Comparison of ENCODE assay signal across 1 cellular context in the genomic region with DNA sequence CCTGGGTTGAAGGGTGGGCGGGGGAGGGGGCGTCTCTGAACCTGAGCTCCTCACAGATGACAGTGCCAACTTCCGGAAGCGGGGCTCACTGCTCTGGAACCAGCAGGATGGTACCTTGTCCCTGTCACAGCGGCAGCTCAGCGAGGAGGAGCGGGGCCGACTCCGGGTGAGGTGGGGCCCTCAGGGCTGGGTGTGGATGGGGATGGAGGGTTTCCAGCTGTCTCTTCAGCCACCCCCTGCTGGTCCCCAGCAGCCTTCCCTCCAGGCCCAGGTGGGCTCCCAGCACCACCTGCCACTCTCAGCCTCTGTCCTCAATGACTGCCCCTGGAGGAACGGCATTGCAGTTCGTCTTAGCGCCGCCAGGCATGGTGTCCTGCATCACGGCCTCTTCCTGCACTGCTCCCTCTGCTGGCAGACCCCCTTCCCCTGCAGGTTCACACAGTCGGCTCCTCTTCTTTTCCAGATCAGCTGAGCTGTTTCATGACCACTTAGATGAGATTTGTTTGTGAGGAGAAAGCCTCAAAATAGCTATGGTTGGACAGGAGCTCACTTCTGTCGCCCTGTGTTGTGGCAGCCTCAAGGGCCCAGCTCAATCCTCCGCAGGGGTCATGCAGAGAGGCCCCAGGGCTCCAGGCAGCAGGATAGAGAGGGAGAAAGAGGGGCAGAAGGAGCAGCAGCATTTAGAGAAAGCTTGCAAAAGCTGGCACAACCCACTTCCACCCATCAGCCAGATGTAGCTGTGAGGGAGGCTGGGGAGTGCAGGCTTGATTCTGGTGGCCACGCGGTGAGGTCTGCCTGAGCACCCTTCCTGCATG.
TF ChIP-seq lines count a peak whose summit lies in the region.

No MANE protein-coding gene starts in this region.

TF ChIP-seq in WTC11, 78 proteins besides CTCF, POLR2A, EP300 and RAD21:
- TF ChIP-seq, protein P1, sequence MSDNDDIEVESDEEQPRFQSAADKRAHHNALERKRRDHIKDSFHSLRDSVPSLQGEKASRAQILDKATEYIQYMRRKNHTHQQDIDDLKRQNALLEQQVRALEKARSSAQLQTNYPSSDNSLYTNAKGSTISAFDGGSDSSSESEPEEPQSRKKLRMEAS (CRISPR knock-in tag; IDR thresholded peaks at IDR 0.05) = no peak
- TF ChIP-seq MXD4 (CRISPR knock-in tag; IDR thresholded peaks at IDR 0.05; ENCODE audit: borderline replicate concordance) = no peak
- peak; percentile 23; the same call in 1 of the 2 replicates for TF ChIP-seq GABPB1 (CRISPR knock-in tag; IDR thresholded peaks at IDR 0.05)
- TF ChIP-seq, protein P2, sequence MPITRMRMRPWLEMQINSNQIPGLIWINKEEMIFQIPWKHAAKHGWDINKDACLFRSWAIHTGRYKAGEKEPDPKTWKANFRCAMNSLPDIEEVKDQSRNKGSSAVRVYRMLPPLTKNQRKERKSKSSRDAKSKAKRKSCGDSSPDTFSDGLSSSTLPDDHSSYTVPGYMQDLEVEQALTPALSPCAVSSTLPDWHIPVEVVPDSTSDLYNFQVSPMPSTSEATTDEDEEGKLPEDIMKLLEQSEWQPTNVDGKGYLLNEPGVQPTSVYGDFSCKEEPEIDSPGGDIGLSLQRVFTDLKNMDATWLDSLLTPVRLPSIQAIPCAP (CRISPR knock-in tag; IDR thresholded peaks at IDR 0.05) = no peak
- TF ChIP-seq, protein P3, sequence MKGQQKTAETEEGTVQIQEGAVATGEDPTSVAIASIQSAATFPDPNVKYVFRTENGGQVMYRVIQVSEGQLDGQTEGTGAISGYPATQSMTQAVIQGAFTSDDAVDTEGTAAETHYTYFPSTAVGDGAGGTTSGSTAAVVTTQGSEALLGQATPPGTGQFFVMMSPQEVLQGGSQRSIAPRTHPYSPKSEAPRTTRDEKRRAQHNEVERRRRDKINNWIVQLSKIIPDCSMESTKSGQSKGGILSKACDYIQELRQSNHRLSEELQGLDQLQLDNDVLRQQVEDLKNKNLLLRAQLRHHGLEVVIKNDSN (CRISPR knock-in tag; IDR thresholded peaks at IDR 0.05) = no peak
- TF ChIP-seq, protein P4, sequence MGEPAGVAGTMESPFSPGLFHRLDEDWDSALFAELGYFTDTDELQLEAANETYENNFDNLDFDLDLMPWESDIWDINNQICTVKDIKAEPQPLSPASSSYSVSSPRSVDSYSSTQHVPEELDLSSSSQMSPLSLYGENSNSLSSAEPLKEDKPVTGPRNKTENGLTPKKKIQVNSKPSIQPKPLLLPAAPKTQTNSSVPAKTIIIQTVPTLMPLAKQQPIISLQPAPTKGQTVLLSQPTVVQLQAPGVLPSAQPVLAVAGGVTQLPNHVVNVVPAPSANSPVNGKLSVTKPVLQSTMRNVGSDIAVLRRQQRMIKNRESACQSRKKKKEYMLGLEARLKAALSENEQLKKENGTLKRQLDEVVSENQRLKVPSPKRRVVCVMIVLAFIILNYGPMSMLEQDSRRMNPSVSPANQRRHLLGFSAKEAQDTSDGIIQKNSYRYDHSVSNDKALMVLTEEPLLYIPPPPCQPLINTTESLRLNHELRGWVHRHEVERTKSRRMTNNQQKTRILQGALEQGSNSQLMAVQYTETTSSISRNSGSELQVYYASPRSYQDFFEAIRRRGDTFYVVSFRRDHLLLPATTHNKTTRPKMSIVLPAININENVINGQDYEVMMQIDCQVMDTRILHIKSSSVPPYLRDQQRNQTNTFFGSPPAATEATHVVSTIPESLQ (CRISPR knock-in tag; IDR thresholded peaks at IDR 0.05) = no peak
- TF ChIP-seq MYBL2 (CRISPR knock-in tag; IDR thresholded peaks at IDR 0.05) = no peak
- no peak for TF ChIP-seq SMAD4 (CRISPR knock-in tag; IDR thresholded peaks at IDR 0.05)
- no peak for TF ChIP-seq TEAD4 (CRISPR knock-in tag; IDR thresholded peaks at IDR 0.05)
